ENCODE assay signal across 8 cellular contexts in genomic region chr19:44954649-44955499, GRCh38. TPM values are rescaled to one million over a fixed set of nuclear protein-coding genes. Genes with fewer than 3 reads are reported as not detected.
DNase-seq lines count a peak whose midpoint lies in the region; ATAC-seq and TF ChIP-seq lines count a peak whose summit lies in the region.

Gene CLPTM1 (plus strand): TSS chr19:44955380. CDS start chr19:44955396, 16 bp downstream.

- in situ Hi-C loops in T47D (cut with HindIII; ENCODE audit: low pct_unique_long_range_greater_than_20kb, low sequenced_read_pairs) = no loop called here

- peaks cover 7% of the 10 kb centered on the region for H3K4me1 ChIP-seq in iPS-18a (ENCODE audit: control insufficient read depth, low read depth, low read length)
- peaks cover 24% of the 10 kb centered on the region for H3K4me1 ChIP-seq in skeletal muscle satellite cell (ENCODE audit: control insufficient read depth, insufficient read depth, low read length)

- H3K27ac ChIP-seq in VCaP (peak within 1 kb of the TSS; percentile 98), iPS-18a (ENCODE audit: low read length) (peak within 1 kb of the TSS; percentile 98)

- TF ChIP-seq CTCF in AG04449 (IDR thresholded peaks at IDR 0.05; ENCODE audit: insufficient read depth, low read length, missing control alignments) = no peak
- no peak for TF ChIP-seq CTCF in VCaP (conservative IDR thresholded peaks at IDR 0.05)

- peak within 1 kb of the TSS; percentile 95 for H3K9ac ChIP-seq in iPS-18a (ENCODE audit: low read length)
- peak within 1 kb of the TSS; percentile 88 for H3K9ac ChIP-seq in skeletal muscle satellite cell (ENCODE audit: low read depth, low read length)

- no peaks in the 10 kb centered on the region for H3K27me3 ChIP-seq in iPS-18a (ENCODE audit: control insufficient read depth, insufficient read depth, low read length)
- H3K27me3 ChIP-seq in skeletal muscle satellite cell (ENCODE audit: control insufficient read depth, insufficient read depth, low read length) = no peaks in the 10 kb centered on the region

- H3K9me3 ChIP-seq in iPS-18a (ENCODE audit: control insufficient read depth, low read depth, low read length) (no peaks in the 10 kb centered on the region), skeletal muscle satellite cell (replicated peaks; ENCODE audit: low read length) (no peaks in the 10 kb centered on the region)

- no peaks in the 10 kb centered on the region for H3K36me3 ChIP-seq in iPS-18a (ENCODE audit: control insufficient read depth, low read depth, low read length)
- H3K36me3 ChIP-seq in skeletal muscle satellite cell (ENCODE audit: insufficient read depth, low read length) = no peaks in the 10 kb centered on the region

- peak within 1 kb of the TSS; percentile 98 for H3K4me3 ChIP-seq in AG04449 (ENCODE audit: low read depth, low read length)
- H3K4me3 ChIP-seq in iPS-18a (ENCODE audit: low read length) = peak within 1 kb of the TSS; percentile 100
- H3K4me3 ChIP-seq in skeletal muscle satellite cell (ENCODE audit: low read length) = peak within 1 kb of the TSS; percentile 98

- POLR2A ChIA-PET in AG04449 (lab: Yijun Ruan, JAX) = interaction anchor here (0.6 to 1.4 kb wide), 7 partner anchors 13 to 137 kb away, joined by 3 to 4 read pairs (median 3); no protein-coding TSS in a partner anchor

- ATAC-seq in GM18907 (IDR thresholded peaks at IDR 0.05; ENCODE audit: unreplicated experiment) (peak; percentile 79), HG03139 (IDR thresholded peaks at IDR 0.05; ENCODE audit: unreplicated experiment) (peak; percentile 77)

- H3K4me2 ChIP-seq in skeletal muscle satellite cell (ENCODE audit: low read length) = peak within 1 kb of the TSS; percentile 92

- DNase-seq in AG04449 (ENCODE audit: low read depth, low spot score) = peak; percentile 70
- DNase-seq in NCI-H2196 treated with DMSO at 0.1 percent for 48 hours (lab: John Stamatoyannopoulos, UW; ENCODE audit: unreplicated experiment) = peak; percentile 89
- DNase-seq in T47D (ENCODE audit: low read depth in 1 of 2, low spot score in 1 of 2) = peak; percentile 88 to 95

- CTCF ChIA-PET in AG04449 (lab: Yijun Ruan, JAX) = interaction anchor here (1.2 to 12.8 kb wide), 6 partner anchors 22 to 366 kb away, joined by 4 to 208 read pairs (median 6); partner anchors contain the start of gene APOE

RNA-seq across cellular contexts. Expression of gene CLPTM1, which starts in this region (rescaled TPM):
- total RNA-seq in skeletal muscle satellite cell (2012; rRNA removed) = 36.8 and 42.8 TPM in 2 replicates

Comparison
In these comparisons a context has a peak if more than half of its experiments do, and no peak if none do; other contexts are left out.
1. Peak in every context shown above with its lines: DNase-seq, ATAC-seq, H3K4me3 ChIP-seq and H3K27ac ChIP-seq.